In the genomic region with DNA sequence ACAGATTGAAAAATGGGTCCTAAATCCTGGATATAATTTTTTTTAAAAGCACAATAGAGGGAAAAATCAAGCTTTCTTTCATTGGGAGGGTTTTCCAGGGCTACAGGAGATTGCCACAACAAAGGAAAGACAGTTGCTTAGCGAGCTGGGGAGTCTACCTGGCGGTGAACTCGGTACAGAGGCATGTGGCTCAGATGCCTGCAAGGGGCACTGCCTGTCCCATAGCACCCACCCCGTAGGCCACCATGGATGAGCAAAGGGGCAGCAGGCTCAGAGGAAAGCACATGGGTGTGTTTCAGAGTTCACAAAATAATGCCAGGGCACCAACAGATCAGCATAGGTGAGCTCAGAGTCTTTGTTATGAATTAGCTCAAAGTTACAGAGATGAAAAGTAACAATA, we compare ENCODE assay signal across 15 cellular contexts.
A peak's percentile ranks its signal among the peaks of the same experiment; 100 is the strongest.
DNase-seq lines count a peak whose midpoint lies in the region; ATAC-seq, FAIRE-seq and TF ChIP-seq lines count a peak whose summit lies in the region.
"Had no signal": no experiment of that assay in that cellular context is flagged by ENCODE, and none has a peak within 500 bp of the region (broad histone marks: within the 10 kb centered on the region; RNA-seq: fewer than 3 reads in every experiment).

No MANE protein-coding gene starts in this region.

- H3K27ac Mint-ChIP-seq in GM23338: no peak overlapping the region; the same call in 1 of the 2 replicates
- H3K27ac Mint-ChIP-seq: B cell; CD8-positive, alpha-beta T cell; IgD-negative memory B cell had no signal

- no peak for TF ChIP-seq RAD21 in GM12878 (IDR thresholded peaks at IDR 0.05; ENCODE audit: insufficient read depth, low read depth, low read length)
- no peak for TF ChIP-seq RAD21 in neural cell (conservative IDR thresholded peaks at IDR 0.05)

- DNase-seq in D341Med (ENCODE audit: low spot score): peak; percentile 52
- DNase-seq in GM23338 (ENCODE audit: low spot score): no peak
- no peak for DNase-seq in GM12878 (ENCODE audit: low read depth, low spot score)
- DNase-seq: Calu3; CD8-positive, alpha-beta T cell; HCEC 1CT; KBM-7 had no signal

- no TSS peak for BruUV-seq in GM12878 (replicated peaks; lab: Mats Ljungman, UMichigan)

- WGBS in GM12878 (ENCODE audit: insufficient coverage, insufficient replicate concordance, low lambda C conversion rate, missing lambda C conversion rate): 90% methylated on average over 4 of the region's 4 CpGs

- RAD21 ChIA-PET in GM12878 (lab: Charles Lee; ENCODE audit: unreplicated experiment): no interaction called here

- H4K20me1 ChIP-seq in GM23338 (replicated peaks; ENCODE audit: insufficient read depth) (0 out of 2 replicates have a peak, but pooled peaks cover 10% of the 10 kb centered on the region), GM12878 (ENCODE audit: control insufficient read depth, insufficient read depth) (no peaks in the 10 kb centered on the region), neural cell (ENCODE audit: insufficient read depth) (no peaks in the 10 kb centered on the region)
- H4K20me1 ChIP-seq: BLaER1 treated with 17β-estradiol and CSF1 and Interleukin-3, amounts not matched to agents 10 nM and 100 nM had no signal

- peaks cover 25% of the 10 kb centered on the region for H3K36me3 ChIP-seq in GM23338 (ENCODE audit: insufficient read depth)
- no peaks in the 10 kb centered on the region for H3K36me3 ChIP-seq in GM12878 (ENCODE audit: control insufficient read depth in 2 of 2, insufficient read depth in 2 of 2, low read length in 1 of 2)
- H3K36me3 ChIP-seq in neural cell (ENCODE audit: insufficient read depth, low read length): peaks cover 8% of the 10 kb centered on the region

- H3K4me3 Mint-ChIP-seq in GM23338: no peak overlapping the region
- H3K4me3 Mint-ChIP-seq: B cell; CD8-positive, alpha-beta T cell; IgD-negative memory B cell had no signal

- H3K27ac ChIP-seq in GM23338 (ENCODE audit: low read depth) (no peak overlapping the region), GM12878 (ENCODE audit: control insufficient read depth, insufficient read depth) (no peak overlapping the region), neural cell (ENCODE audit: low read length) (peak overlapping the region; percentile 49)
- H3K27ac ChIP-seq: BLaER1 treated with 17β-estradiol and CSF1 and Interleukin-3, amounts not matched to agents 10 nM and 100 nM had no signal

- CTCF ChIA-PET in GM12878 (lab: Yijun Ruan, JAX): interaction anchor here (0.6 kb wide), 2 partner anchors 15 to 1349 kb away, joined by 3 to 4 read pairs; no protein-coding TSS in a partner anchor

- H3K9me2 ChIP-seq in GM23338 (ENCODE audit: insufficient read depth): no peaks in the 10 kb centered on the region; the same call in 1 of the 2 replicates
- H3K9me2 ChIP-seq in neural cell (ENCODE audit: insufficient read depth, low read length): no peaks in the 10 kb centered on the region

- no peaks in the 10 kb centered on the region for H3F3A ChIP-seq in GM23338 (replicated peaks; ENCODE audit: low read depth)
- no peaks in the 10 kb centered on the region for H3F3A ChIP-seq in neural cell (ENCODE audit: insufficient read depth, low read length, poor library complexity, severe bottlenecking)

- H3K9me3 ChIP-seq in GM12878 (replicated peaks; ENCODE audit: control insufficient read depth, insufficient read depth, low read length) (no peaks in the 10 kb centered on the region), neural cell (ENCODE audit: low read length) (no peaks in the 10 kb centered on the region)

- TF ChIP-seq CTCF in GM23338 (conservative IDR thresholded peaks at IDR 0.05; ENCODE audit: low read depth in 2 of 2) (no peak), GM12878 (IDR thresholded peaks at IDR 0.05 in 2 of 3, conservative IDR thresholded peaks at IDR 0.05 in 1 of 3; ENCODE audit: control insufficient read depth in 2 of 3, extremely low read depth in 1 of 3, insufficient read depth in 1 of 3, low read depth in 3 of 3, low read length in 3 of 3) (no peak), neural cell (IDR thresholded peaks at IDR 0.05; ENCODE audit: poor library complexity, severe bottlenecking) (no peak)

- SMC1A ChIA-PET in GM12878 (lab: Charles Lee; ENCODE audit: uncharacterized antibody, unreplicated experiment): interaction anchor here (0.8 to 0.9 kb wide), 3 partner anchors 21 to 608 kb away, joined by 3 read pairs; no protein-coding TSS in a partner anchor

- TF ChIP-seq POLR2A in GM12878 (IDR thresholded peaks at IDR 0.05; ENCODE audit: low read depth, low read length): no peak

- no peaks in the 10 kb centered on the region; the same call in 1 of the 2 replicates for H3K79me2 ChIP-seq in GM23338 (replicated peaks; ENCODE audit: insufficient read depth)
- no peaks in the 10 kb centered on the region for H3K79me2 ChIP-seq in GM12878 (ENCODE audit: control insufficient read depth, insufficient read depth, low read length)
- no peaks in the 10 kb centered on the region for H3K79me2 ChIP-seq in neural cell (replicated peaks; ENCODE audit: insufficient read depth, low read length)

- in situ Hi-C loops in GM12878 (cut with MboI): no loop called here

- H3K36me3 Mint-ChIP-seq in GM23338 (ENCODE audit: low read depth): peaks cover 32% of the 10 kb centered on the region

- FAIRE-seq in GM12878 (lab: Jason Lieb, UNC): peak; percentile 13
- FAIRE-seq: G401.6, HTR-8/SVneo had no signal

- peaks cover 5% of the 10 kb centered on the region; the same call in 2 of the 3 replicates for H3K9me3 Mint-ChIP-seq in GM23338

- intact Hi-C loops in GM12878 (cut with micrococcal nuclease; ENCODE audit: unreplicated experiment): no loop called here

- H3K4me1 Mint-ChIP-seq in GM23338: peaks cover 20% of the 10 kb centered on the region
- H3K4me1 Mint-ChIP-seq: B cell, IgD-negative memory B cell had no signal

- H3K27me3 ChIP-seq in GM23338 (ENCODE audit: insufficient read depth): no peaks in the 10 kb centered on the region
- no peaks in the 10 kb centered on the region for H3K27me3 ChIP-seq in GM12878 (replicated peaks in 1 of 2; ENCODE audit: control insufficient read depth in 2 of 2, insufficient read depth in 2 of 2, low read length in 1 of 2)
- no peaks in the 10 kb centered on the region for H3K27me3 ChIP-seq in neural cell (ENCODE audit: insufficient read depth, low read depth, low read length)
- H3K27me3 ChIP-seq: BLaER1 treated with 17β-estradiol and CSF1 and Interleukin-3, amounts not matched to agents 10 nM and 100 nM had no signal

- peaks cover 3% of the 10 kb centered on the region for H3K27me3 Mint-ChIP-seq in GM23338 (ENCODE audit: insufficient read depth, low read depth, poor library complexity)
- H3K27me3 Mint-ChIP-seq: B cell, IgD-negative memory B cell had no signal

- H3K9ac ChIP-seq in GM12878 (ENCODE audit: control insufficient read depth, insufficient read depth, low read length) (no peak overlapping the region), neural cell (ENCODE audit: low read length) (no peak overlapping the region)
- H3K9ac ChIP-seq: BLaER1 treated with 17β-estradiol and CSF1 and Interleukin-3, amounts not matched to agents 10 nM and 100 nM had no signal

- TF ChIP-seq EP300 in GM12878 (IDR thresholded peaks at IDR 0.05; ENCODE audit: borderline replicate concordance in 1 of 2, control insufficient read depth in 1 of 2, low read depth in 2 of 2, low read length in 2 of 2) (no peak), neural cell (conservative IDR thresholded peaks at IDR 0.05; ENCODE audit: poor library complexity, severe bottlenecking) (no peak)

- H3K4me3 ChIP-seq in GM23338 (no peak overlapping the region), GM12878 (no peak overlapping the region), neural cell (ENCODE audit: low read length) (no peak overlapping the region)
- H3K4me3 ChIP-seq: BLaER1 treated with 17β-estradiol and CSF1 and Interleukin-3, amounts not matched to agents 10 nM and 100 nM had no signal

- H3K4me1 ChIP-seq in GM23338 (ENCODE audit: insufficient read depth): peaks cover 26% of the 10 kb centered on the region; the same call in 1 of the 2 replicates
- H3K4me1 ChIP-seq in GM12878 (ENCODE audit: control insufficient read depth, insufficient read depth, low read length): no peaks in the 10 kb centered on the region
- H3K4me1 ChIP-seq: BLaER1 treated with 17β-estradiol and CSF1 and Interleukin-3, amounts not matched to agents 10 nM and 100 nM had no signal

- ATAC-seq in GM23338 (peak; percentile 64), GM12878 (no peak), GM21723 (IDR thresholded peaks at IDR 0.05; ENCODE audit: unreplicated experiment) (no peak), GM18498 (IDR thresholded peaks at IDR 0.05; ENCODE audit: unreplicated experiment) (no peak)
- ATAC-seq: CD8-positive, alpha-beta T cell had no signal

- POLR2A ChIA-PET in GM12878 (lab: Charles Lee): no interaction called here

- H2AFZ ChIP-seq in GM23338 (no peak overlapping the region), GM12878 (ENCODE audit: control insufficient read depth, low read depth, low read length) (no peak overlapping the region), neural cell (ENCODE audit: low read depth, low read length) (no peak overlapping the region)

- H3K4me2 ChIP-seq in GM23338: no peak overlapping the region
- no peak overlapping the region for H3K4me2 ChIP-seq in GM12878 (ENCODE audit: control insufficient read depth, insufficient read depth)
- no peak overlapping the region for H3K4me2 ChIP-seq in neural cell (ENCODE audit: low read length)
- H3K4me2 ChIP-seq: BLaER1 treated with 17β-estradiol and CSF1 and Interleukin-3, amounts not matched to agents 10 nM and 100 nM had no signal

TF ChIP-seq in GM23338, 12 proteins besides CTCF, POLR2A, EP300 and RAD21:
- no peak for TF ChIP-seq STAT1 (IDR thresholded peaks at IDR 0.05; ENCODE audit: unreplicated experiment)

TF ChIP-seq in GM12878, 131 proteins besides CTCF, POLR2A, EP300 and RAD21:
- TF ChIP-seq ZNF384 (IDR thresholded peaks at IDR 0.05; ENCODE audit: borderline replicate concordance, low read depth, low read length) (no peak), CBFB (IDR thresholded peaks at IDR 0.05; ENCODE audit: low read depth) (no peak)

TF ChIP-seq in neural cell, 6 proteins besides CTCF, POLR2A, EP300 and RAD21 (continues in another document):
- TF ChIP-seq SMC3 (conservative IDR thresholded peaks at IDR 0.05; ENCODE audit: poor library complexity) (no peak), POLR2AphosphoS5 (IDR thresholded peaks at IDR 0.05) (no peak)
